In genomic region chr9:117546894-117547293, GRCh38 we compare ENCODE assay signal across 9 cellular contexts.
DNase-seq lines count a peak whose midpoint lies in the region; ATAC-seq and TF ChIP-seq lines count a peak whose summit lies in the region.
"Had no signal": no experiment of that assay in that cellular context is flagged by ENCODE, and none has a peak within 500 bp of the region (broad histone marks: within the 10 kb centered on the region; RNA-seq: fewer than 3 reads in every experiment).

No MANE protein-coding gene starts in this region.

- H3K36me3 ChIP-seq in subcutaneous abdominal adipose tissue (ENCODE audit: control insufficient read depth in 5 of 5, insufficient read depth in 5 of 5, low read length in 5 of 5): no peaks in the 10 kb centered on the region

- no peaks in the 10 kb centered on the region for H3K9me3 ChIP-seq in subcutaneous abdominal adipose tissue (ENCODE audit: control insufficient read depth in 5 of 5, low read length in 5 of 5)

- H3K27ac ChIP-seq in subcutaneous abdominal adipose tissue (ENCODE audit: low read depth, low read length): no peak overlapping the region
- H3K27ac ChIP-seq: C4-2B had no signal

- intact Hi-C loops in activated naive CD4-positive, alpha-beta T cell treated with anti-CD3 and anti-CD28 coated beads for 36 hours (cut with micrococcal nuclease): no loop called here

- peak; percentile 12 for DNase-seq in activated naive CD4-positive, alpha-beta T cell treated with anti-CD3 and anti-CD28 coated beads for 36 hours
- no peak for DNase-seq in activated naive CD4-positive, alpha-beta T cell (lab: John Stamatoyannopoulos, UW)
- DNase-seq in NCI-H82 (lab: John Stamatoyannopoulos, UW) (peak; percentile 81), endothelial cell (ENCODE audit: low spot score) (peak; percentile 38), COLO829 (ENCODE audit: low spot score) (no peak)

- no peak for ATAC-seq in GM19023 (IDR thresholded peaks at IDR 0.05; ENCODE audit: unreplicated experiment)
- ATAC-seq in HG03521 (IDR thresholded peaks at IDR 0.05; ENCODE audit: unreplicated experiment): no peak

- no peak overlapping the region for H3K4me3 Mint-ChIP-seq in activated naive CD4-positive, alpha-beta T cell treated with anti-CD3 and anti-CD28 coated beads for 36 hours
- no peak overlapping the region for H3K4me3 Mint-ChIP-seq in endothelial cell (ENCODE audit: unreplicated experiment)

- TF ChIP-seq CTCF in endothelial cell (IDR thresholded peaks at IDR 0.05; ENCODE audit: unreplicated experiment): no peak

- H3K9me3 Mint-ChIP-seq in activated naive CD4-positive, alpha-beta T cell treated with anti-CD3 and anti-CD28 coated beads for 36 hours: no peaks in the 10 kb centered on the region
- H3K9me3 Mint-ChIP-seq in endothelial cell (ENCODE audit: unreplicated experiment): no peaks in the 10 kb centered on the region

- peak overlapping the region in 4 of 5 donors; percentile 19 to 36 (median 28) for H3K4me3 ChIP-seq in subcutaneous abdominal adipose tissue (ENCODE audit: low read depth in 1 of 5, low read length in 5 of 5)

- H3K27ac Mint-ChIP-seq in activated naive CD4-positive, alpha-beta T cell treated with anti-CD3 and anti-CD28 coated beads for 36 hours: no peak overlapping the region
- no peak overlapping the region for H3K27ac Mint-ChIP-seq in endothelial cell (ENCODE audit: unreplicated experiment)

- CTCF ChIA-PET in activated naive CD4-positive, alpha-beta T cell treated with anti-CD3 and anti-CD28 coated beads for 36 hours (lab: Charles Lee): no interaction called here

- peaks cover 11% of the 10 kb centered on the region for H3K4me1 Mint-ChIP-seq in activated naive CD4-positive, alpha-beta T cell treated with anti-CD3 and anti-CD28 coated beads for 36 hours (ENCODE audit: low read depth)
- peaks cover 12% of the 10 kb centered on the region for H3K4me1 Mint-ChIP-seq in endothelial cell (ENCODE audit: unreplicated experiment)

- no peaks in the 10 kb centered on the region for H3K36me3 Mint-ChIP-seq in activated naive CD4-positive, alpha-beta T cell treated with anti-CD3 and anti-CD28 coated beads for 36 hours (ENCODE audit: low read depth)
- no peaks in the 10 kb centered on the region for H3K36me3 Mint-ChIP-seq in endothelial cell (ENCODE audit: low read depth, unreplicated experiment)

- peaks cover 4% of the 10 kb centered on the region for H3K27me3 Mint-ChIP-seq in activated naive CD4-positive, alpha-beta T cell treated with anti-CD3 and anti-CD28 coated beads for 36 hours (ENCODE audit: low read depth)
- no peaks in the 10 kb centered on the region for H3K27me3 Mint-ChIP-seq in endothelial cell (ENCODE audit: unreplicated experiment)

- H3K4me1 ChIP-seq in subcutaneous abdominal adipose tissue (ENCODE audit: control insufficient read depth in 5 of 5, insufficient read depth in 5 of 5, low read length in 5 of 5): peaks cover 0 to 3% (median 0%) of the 10 kb centered on the region in 5 donors

- peaks cover 0 to 3% (median 0%) of the 10 kb centered on the region in 5 donors for H3K27me3 ChIP-seq in subcutaneous abdominal adipose tissue (ENCODE audit: control insufficient read depth in 5 of 5, insufficient read depth in 4 of 5, low read length in 5 of 5)

- no peak overlapping the region for H3K9ac ChIP-seq in subcutaneous abdominal adipose tissue (ENCODE audit: low read length in 5 of 5)

Comparison
In these comparisons a context has a peak if more than half of its experiments do, and no peak if none do; other contexts are left out.
1. DNase-seq: peak in activated naive CD4-positive, alpha-beta T cell treated with anti-CD3 and anti-CD28 coated beads for 36 hours (single experiment), NCI-H82 (single experiment) and endothelial cell (single experiment); none in activated naive CD4-positive, alpha-beta T cell (0 of 4) and COLO829 (single experiment).